Comparison of ENCODE assay signal across 1 cellular context in the genomic region with DNA sequence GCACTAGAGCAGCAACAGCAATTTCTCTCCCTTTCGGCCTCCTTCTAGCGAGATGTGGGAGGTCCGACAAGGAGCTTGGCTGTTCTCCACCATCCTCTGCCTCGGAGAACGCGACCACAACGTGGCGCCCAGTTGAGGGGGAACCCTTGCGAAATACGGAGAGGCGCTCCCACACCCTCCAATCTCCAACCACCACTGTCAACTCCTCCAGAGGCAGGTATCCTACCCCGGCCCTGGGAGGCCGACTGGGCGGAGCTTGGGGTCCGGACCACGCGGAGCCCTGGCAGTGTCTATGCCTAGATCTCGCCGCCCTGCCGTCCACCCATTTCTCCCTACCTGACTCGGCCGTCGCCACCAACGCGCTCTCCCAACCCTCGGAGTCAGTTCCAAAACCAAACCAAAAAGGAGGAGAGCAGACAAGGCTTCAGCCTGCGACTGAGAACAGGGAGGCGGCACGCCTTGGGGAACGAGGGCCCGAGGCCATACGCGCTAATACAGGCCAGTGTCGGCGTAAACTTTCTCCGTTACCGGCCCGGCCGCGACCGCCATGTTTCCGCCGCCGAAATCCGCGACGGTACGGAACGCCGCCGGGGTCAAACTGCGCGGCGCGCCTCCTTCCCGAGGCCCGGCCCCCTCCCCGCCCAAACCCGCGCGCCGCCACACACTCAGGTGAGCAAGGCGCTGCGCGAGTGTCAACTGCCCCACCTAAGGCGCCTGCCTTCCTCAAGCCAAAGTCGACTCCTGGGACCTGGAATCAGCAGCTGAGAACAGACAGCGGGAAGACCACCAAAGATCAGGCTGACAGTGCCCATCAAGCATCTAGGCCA.
TF ChIP-seq lines count a peak whose summit lies in the region.

A gene with protein sequence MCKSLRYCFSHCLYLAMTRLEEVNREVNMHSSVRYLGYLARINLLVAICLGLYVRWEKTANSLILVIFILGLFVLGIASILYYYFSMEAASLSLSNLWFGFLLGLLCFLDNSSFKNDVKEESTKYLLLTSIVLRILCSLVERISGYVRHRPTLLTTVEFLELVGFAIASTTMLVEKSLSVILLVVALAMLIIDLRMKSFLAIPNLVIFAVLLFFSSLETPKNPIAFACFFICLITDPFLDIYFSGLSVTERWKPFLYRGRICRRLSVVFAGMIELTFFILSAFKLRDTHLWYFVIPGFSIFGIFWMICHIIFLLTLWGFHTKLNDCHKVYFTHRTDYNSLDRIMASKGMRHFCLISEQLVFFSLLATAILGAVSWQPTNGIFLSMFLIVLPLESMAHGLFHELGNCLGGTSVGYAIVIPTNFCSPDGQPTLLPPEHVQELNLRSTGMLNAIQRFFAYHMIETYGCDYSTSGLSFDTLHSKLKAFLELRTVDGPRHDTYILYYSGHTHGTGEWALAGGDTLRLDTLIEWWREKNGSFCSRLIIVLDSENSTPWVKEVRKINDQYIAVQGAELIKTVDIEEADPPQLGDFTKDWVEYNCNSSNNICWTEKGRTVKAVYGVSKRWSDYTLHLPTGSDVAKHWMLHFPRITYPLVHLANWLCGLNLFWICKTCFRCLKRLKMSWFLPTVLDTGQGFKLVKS (minus strand): TSS at position 570 of the 827 bp plus-strand sequence. CDS start 5,568 bp downstream, outside the sequence.

TF ChIP-seq in K562, 482 proteins besides CTCF, POLR2A, EP300 and RAD21 (continued from another document and continues in another):
- TF ChIP-seq NONO (IDR thresholded peaks at IDR 0.05; ENCODE audit: low read depth in 2 of 2, low read length in 1 of 2) (peak; percentile 32 to 70; a peak in 2 of 4 replicates), JUN (IDR thresholded peaks at IDR 0.05; ENCODE audit: borderline replicate concordance, low read depth, low read length) (no peak), JUN (CRISPR knock-in tag; IDR thresholded peaks at IDR 0.05; ENCODE audit: borderline replicate concordance) (peak; percentile 79; the same call in 1 of the 2 replicates), ZNF184 (CRISPR knock-in tag; IDR thresholded peaks at IDR 0.05) (no peak), ZKSCAN1 (IDR thresholded peaks at IDR 0.05; ENCODE audit: low read depth, low read length) (peak; percentile 62; the same call in 1 of the 2 replicates), FOXA1 (IDR thresholded peaks at IDR 0.05; ENCODE audit: borderline replicate concordance) (no peak), ZNF124 (CRISPR knock-in tag; IDR thresholded peaks at IDR 0.05) (no peak), ZNF780A (CRISPR knock-in tag; IDR thresholded peaks at IDR 0.05) (no peak), ZNF263 (CRISPR knock-in tag; IDR thresholded peaks at IDR 0.05; ENCODE audit: borderline replicate concordance) (peak; percentile 62), SMC3 (conservative IDR thresholded peaks at IDR 0.05; ENCODE audit: insufficient read depth, low read depth, low read length) (0 out of 2 replicates have a peak, but pooled peaks have one; percentile 2), TFAM (CRISPR knock-in tag; conservative IDR thresholded peaks at IDR 0.05) (no peak), ZSCAN29 (IDR thresholded peaks at IDR 0.05) (0 out of 2 replicates have a peak, but pooled peaks have one; percentile 26), CREM (IDR thresholded peaks at IDR 0.05; ENCODE audit: low read depth) (peak; percentile 75), ZNF282 (CRISPR knock-in tag; IDR thresholded peaks at IDR 0.05) (peak; percentile 29; the same call in 1 of the 2 replicates), EGR1 (conservative IDR thresholded peaks at IDR 0.05) (peak; percentile 34; the same call in 1 of the 2 replicates), JUND (IDR thresholded peaks at IDR 0.05; ENCODE audit: borderline replicate concordance, low read depth, low read length) (0 out of 2 replicates have a peak, but pooled peaks have one; percentile 22), JUND (tag; IDR thresholded peaks at IDR 0.05; ENCODE audit: borderline replicate concordance, low read depth, low read length) (peak; percentile 17; the same call in 1 of the 3 replicates), FIP1L1 (IDR thresholded peaks at IDR 0.05; ENCODE audit: low read depth, low read length, poor library complexity, severe bottlenecking) (peak; percentile 80), SIN3B (IDR thresholded peaks at IDR 0.05; ENCODE audit: low read depth) (peak; percentile 86), MXI1 (IDR thresholded peaks at IDR 0.05; ENCODE audit: low read depth, low read length) (peak; percentile 40; the same call in 1 of the 2 replicates), ZNF766 (CRISPR knock-in tag; conservative IDR thresholded peaks at IDR 0.05) (peak; percentile 61; the same call in 1 of the 2 replicates), DPF2 (IDR thresholded peaks at IDR 0.05) (peak; percentile 53; the same call in 1 of the 2 replicates), ZNF232 (CRISPR knock-in tag; IDR thresholded peaks at IDR 0.05) (peak; percentile 94), SMARCC2 (IDR thresholded peaks at IDR 0.05; ENCODE audit: low read depth) (0 out of 2 replicates have a peak, but pooled peaks have one; percentile 50), RBFOX2 (IDR thresholded peaks at IDR 0.05; ENCODE audit: low read depth, low read length) (peak; percentile 99), PHF20 (IDR thresholded peaks at IDR 0.05; ENCODE audit: partially characterized antibody) (peak; percentile 93), ATF7 (IDR thresholded peaks at IDR 0.05) (peak; percentile 86), ATF1 (CRISPR knock-in tag; IDR thresholded peaks at IDR 0.05) (no peak), ATF1 (tag; IDR thresholded peaks at IDR 0.05) (peak; percentile 89), NFIX (CRISPR knock-in tag; IDR thresholded peaks at IDR 0.05; ENCODE audit: low read depth) (no peak), ZFX (CRISPR knock-in tag; IDR thresholded peaks at IDR 0.05) (peak; percentile 99)
- TF ChIP-seq, protein P1, sequence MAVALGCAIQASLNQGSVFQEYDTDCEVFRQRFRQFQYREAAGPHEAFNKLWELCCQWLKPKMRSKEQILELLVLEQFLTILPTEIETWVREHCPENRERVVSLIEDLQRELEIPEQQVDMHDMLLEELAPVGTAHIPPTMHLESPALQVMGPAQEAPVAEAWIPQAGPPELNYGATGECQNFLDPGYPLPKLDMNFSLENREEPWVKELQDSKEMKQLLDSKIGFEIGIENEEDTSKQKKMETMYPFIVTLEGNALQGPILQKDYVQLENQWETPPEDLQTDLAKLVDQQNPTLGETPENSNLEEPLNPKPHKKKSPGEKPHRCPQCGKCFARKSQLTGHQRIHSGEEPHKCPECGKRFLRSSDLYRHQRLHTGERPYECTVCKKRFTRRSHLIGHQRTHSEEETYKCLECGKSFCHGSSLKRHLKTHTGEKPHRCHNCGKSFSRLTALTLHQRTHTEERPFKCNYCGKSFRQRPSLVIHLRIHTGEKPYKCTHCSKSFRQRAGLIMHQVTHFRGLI (CRISPR knock-in tag; IDR thresholded peaks at IDR 0.05) = 0 out of 2 replicates have a peak, but pooled peaks have one; percentile 8
- TF ChIP-seq, protein P2, sequence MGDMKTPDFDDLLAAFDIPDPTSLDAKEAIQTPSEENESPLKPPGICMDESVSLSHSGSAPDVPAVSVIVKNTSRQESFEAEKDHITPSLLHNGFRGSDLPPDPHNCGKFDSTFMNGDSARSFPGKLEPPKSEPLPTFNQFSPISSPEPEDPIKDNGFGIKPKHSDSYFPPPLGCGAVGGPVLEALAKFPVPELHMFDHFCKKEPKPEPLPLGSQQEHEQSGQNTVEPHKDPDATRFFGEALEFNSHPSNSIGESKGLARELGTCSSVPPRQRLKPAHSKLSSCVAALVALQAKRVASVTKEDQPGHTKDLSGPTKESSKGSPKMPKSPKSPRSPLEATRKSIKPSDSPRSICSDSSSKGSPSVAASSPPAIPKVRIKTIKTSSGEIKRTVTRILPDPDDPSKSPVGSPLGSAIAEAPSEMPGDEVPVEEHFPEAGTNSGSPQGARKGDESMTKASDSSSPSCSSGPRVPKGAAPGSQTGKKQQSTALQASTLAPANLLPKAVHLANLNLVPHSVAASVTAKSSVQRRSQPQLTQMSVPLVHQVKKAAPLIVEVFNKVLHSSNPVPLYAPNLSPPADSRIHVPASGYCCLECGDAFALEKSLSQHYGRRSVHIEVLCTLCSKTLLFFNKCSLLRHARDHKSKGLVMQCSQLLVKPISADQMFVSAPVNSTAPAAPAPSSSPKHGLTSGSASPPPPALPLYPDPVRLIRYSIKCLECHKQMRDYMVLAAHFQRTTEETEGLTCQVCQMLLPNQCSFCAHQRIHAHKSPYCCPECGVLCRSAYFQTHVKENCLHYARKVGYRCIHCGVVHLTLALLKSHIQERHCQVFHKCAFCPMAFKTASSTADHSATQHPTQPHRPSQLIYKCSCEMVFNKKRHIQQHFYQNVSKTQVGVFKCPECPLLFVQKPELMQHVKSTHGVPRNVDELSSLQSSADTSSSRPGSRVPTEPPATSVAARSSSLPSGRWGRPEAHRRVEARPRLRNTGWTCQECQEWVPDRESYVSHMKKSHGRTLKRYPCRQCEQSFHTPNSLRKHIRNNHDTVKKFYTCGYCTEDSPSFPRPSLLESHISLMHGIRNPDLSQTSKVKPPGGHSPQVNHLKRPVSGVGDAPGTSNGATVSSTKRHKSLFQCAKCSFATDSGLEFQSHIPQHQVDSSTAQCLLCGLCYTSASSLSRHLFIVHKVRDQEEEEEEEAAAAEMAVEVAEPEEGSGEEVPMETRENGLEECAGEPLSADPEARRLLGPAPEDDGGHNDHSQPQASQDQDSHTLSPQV (IDR thresholded peaks at IDR 0.05) = peak; percentile 66
- TF ChIP-seq, protein P3, sequence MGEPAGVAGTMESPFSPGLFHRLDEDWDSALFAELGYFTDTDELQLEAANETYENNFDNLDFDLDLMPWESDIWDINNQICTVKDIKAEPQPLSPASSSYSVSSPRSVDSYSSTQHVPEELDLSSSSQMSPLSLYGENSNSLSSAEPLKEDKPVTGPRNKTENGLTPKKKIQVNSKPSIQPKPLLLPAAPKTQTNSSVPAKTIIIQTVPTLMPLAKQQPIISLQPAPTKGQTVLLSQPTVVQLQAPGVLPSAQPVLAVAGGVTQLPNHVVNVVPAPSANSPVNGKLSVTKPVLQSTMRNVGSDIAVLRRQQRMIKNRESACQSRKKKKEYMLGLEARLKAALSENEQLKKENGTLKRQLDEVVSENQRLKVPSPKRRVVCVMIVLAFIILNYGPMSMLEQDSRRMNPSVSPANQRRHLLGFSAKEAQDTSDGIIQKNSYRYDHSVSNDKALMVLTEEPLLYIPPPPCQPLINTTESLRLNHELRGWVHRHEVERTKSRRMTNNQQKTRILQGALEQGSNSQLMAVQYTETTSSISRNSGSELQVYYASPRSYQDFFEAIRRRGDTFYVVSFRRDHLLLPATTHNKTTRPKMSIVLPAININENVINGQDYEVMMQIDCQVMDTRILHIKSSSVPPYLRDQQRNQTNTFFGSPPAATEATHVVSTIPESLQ (CRISPR knock-in tag; IDR thresholded peaks at IDR 0.05) = peak; percentile 70; the same call in 1 of the 2 replicates
- TF ChIP-seq, protein P4, sequence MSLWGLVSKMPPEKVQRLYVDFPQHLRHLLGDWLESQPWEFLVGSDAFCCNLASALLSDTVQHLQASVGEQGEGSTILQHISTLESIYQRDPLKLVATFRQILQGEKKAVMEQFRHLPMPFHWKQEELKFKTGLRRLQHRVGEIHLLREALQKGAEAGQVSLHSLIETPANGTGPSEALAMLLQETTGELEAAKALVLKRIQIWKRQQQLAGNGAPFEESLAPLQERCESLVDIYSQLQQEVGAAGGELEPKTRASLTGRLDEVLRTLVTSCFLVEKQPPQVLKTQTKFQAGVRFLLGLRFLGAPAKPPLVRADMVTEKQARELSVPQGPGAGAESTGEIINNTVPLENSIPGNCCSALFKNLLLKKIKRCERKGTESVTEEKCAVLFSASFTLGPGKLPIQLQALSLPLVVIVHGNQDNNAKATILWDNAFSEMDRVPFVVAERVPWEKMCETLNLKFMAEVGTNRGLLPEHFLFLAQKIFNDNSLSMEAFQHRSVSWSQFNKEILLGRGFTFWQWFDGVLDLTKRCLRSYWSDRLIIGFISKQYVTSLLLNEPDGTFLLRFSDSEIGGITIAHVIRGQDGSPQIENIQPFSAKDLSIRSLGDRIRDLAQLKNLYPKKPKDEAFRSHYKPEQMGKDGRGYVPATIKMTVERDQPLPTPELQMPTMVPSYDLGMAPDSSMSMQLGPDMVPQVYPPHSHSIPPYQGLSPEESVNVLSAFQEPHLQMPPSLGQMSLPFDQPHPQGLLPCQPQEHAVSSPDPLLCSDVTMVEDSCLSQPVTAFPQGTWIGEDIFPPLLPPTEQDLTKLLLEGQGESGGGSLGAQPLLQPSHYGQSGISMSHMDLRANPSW (CRISPR knock-in tag; IDR thresholded peaks at IDR 0.05) = peak; percentile 99
- TF ChIP-seq, protein P5, sequence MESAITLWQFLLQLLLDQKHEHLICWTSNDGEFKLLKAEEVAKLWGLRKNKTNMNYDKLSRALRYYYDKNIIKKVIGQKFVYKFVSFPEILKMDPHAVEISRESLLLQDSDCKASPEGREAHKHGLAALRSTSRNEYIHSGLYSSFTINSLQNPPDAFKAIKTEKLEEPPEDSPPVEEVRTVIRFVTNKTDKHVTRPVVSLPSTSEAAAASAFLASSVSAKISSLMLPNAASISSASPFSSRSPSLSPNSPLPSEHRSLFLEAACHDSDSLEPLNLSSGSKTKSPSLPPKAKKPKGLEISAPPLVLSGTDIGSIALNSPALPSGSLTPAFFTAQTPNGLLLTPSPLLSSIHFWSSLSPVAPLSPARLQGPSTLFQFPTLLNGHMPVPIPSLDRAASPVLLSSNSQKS (CRISPR knock-in tag; IDR thresholded peaks at IDR 0.05) = peak; percentile 56; the same call in 1 of the 2 replicates
- TF ChIP-seq, protein P6, sequence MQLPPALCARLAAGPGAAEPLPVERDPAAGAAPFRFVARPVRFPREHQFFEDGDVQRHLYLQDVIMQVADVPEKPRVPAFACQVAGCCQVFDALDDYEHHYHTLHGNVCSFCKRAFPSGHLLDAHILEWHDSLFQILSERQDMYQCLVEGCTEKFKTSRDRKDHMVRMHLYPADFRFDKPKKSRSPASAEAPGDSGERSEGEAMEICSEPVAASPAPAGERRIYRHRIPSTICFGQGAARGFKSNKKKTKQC (CRISPR knock-in tag; IDR thresholded peaks at IDR 0.05) = peak; percentile 96
- TF ChIP-seq, protein P7, sequence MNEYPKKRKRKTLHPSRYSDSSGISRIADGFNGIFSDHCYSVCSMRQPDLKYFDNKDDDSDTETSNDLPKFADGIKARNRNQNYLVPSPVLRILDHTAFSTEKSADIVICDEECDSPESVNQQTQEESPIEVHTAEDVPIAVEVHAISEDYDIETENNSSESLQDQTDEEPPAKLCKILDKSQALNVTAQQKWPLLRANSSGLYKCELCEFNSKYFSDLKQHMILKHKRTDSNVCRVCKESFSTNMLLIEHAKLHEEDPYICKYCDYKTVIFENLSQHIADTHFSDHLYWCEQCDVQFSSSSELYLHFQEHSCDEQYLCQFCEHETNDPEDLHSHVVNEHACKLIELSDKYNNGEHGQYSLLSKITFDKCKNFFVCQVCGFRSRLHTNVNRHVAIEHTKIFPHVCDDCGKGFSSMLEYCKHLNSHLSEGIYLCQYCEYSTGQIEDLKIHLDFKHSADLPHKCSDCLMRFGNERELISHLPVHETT (CRISPR knock-in tag; conservative IDR thresholded peaks at IDR 0.05 in 1 of 2, IDR thresholded peaks at IDR 0.05 in 1 of 2) = peak in 1 of 2 experiments; percentile 96; a peak in 2 of 4 replicates
- TF ChIP-seq, protein P8, sequence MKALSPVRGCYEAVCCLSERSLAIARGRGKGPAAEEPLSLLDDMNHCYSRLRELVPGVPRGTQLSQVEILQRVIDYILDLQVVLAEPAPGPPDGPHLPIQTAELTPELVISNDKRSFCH (CRISPR knock-in tag; IDR thresholded peaks at IDR 0.05) = no peak
- TF ChIP-seq, protein P8 (tag; IDR thresholded peaks at IDR 0.05) = peak; percentile 85
- TF ChIP-seq, protein P9, sequence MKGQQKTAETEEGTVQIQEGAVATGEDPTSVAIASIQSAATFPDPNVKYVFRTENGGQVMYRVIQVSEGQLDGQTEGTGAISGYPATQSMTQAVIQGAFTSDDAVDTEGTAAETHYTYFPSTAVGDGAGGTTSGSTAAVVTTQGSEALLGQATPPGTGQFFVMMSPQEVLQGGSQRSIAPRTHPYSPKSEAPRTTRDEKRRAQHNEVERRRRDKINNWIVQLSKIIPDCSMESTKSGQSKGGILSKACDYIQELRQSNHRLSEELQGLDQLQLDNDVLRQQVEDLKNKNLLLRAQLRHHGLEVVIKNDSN (CRISPR knock-in tag; IDR thresholded peaks at IDR 0.05) = peak; percentile 39; the same call in 1 of the 2 replicates
